25 cellular contexts compared by ENCODE assay signal in genomic region chr20:61797971-61798411, GRCh38.
"Had no signal": no experiment of that assay in that cellular context is flagged by ENCODE, and none has a peak within 500 bp of the region (broad histone marks: within the 10 kb centered on the region; RNA-seq: fewer than 3 reads in every experiment).

No MANE protein-coding gene starts in this region.

- ATAC-seq: activated CD8-positive, alpha-beta T cell treated with anti-CD3 and anti-CD28 coated beads for 36 hours; activated T-cell treated with anti-CD3 and anti-CD28 coated beads, Interleukin-2, amount 50 U/mL, for 4 hours; activated T-helper 17 cell treated with anti-CD3 and anti-CD28 coated beads, Interleukin-2, amount 50 U/mL, for 72 hours; esophagus mucosa; T-helper 17 cell had no signal

- H3K27me3 ChIP-seq: dorsolateral prefrontal cortex had no signal

- H3K27ac ChIP-seq: brain microvascular endothelial cell, coronary artery, dorsolateral prefrontal cortex had no signal

- FAIRE-seq: astrocyte, bronchial epithelial cell, frontal cortex had no signal

- DNase-seq: activated CD4-positive, alpha-beta T cell treated with anti-CD3 and anti-CD28 coated beads for 48 hours; activated CD4-positive, alpha-beta T cell treated with anti-CD3 and anti-CD28 coated beads, Interleukin-2, amount 50 U/mL, for 1 hour; activated CD4-positive, alpha-beta T cell treated with anti-CD3 and anti-CD28 coated beads, Interleukin-2, amount 50 U/mL, for 48 hours; activated CD8-positive, alpha-beta memory T cell treated with anti-CD3 and anti-CD28 coated beads for 24 hours; activated CD8-positive, alpha-beta T cell treated with anti-CD3 and anti-CD28 coated beads for 36 hours; activated effector memory CD4-positive, alpha-beta T cell treated with Interleukin-2 at 50 U/mL for 16 hours; activated gamma-delta T cell treated with Interleukin-2 at 50 U/mL for 16 hours; activated naive CD4-positive, alpha-beta T cell treated with anti-CD3 and anti-CD28 coated beads, Interleukin-2, amount 50 U/mL, for 16 hours; activated naive CD4-positive, alpha-beta T cell treated with Interleukin-2 at 50 U/mL for 16 hours; activated T-cell treated with anti-CD3 and anti-CD28 coated beads, Interleukin-2, amount 50 U/mL, for 4 hours; amniotic stem cell; anterior cingulate cortex; brain microvascular endothelial cell; dorsolateral prefrontal cortex; effector memory CD4-positive, alpha-beta T cell; foreskin fibroblast; T-helper 1 cell; T-helper 17 cell; T1000 had no signal

- H3K36me3 ChIP-seq: brain microvascular endothelial cell had no signal

- H3K4me3 ChIP-seq: coronary artery, dorsolateral prefrontal cortex had no signal
